In genomic region chr14:23478109-23478698, GRCh38 we compare ENCODE assay signal across 8 cellular contexts. TPM values are rescaled to one million over a fixed set of nuclear protein-coding genes. Genes with fewer than 3 reads are reported as not detected.
DNase-seq lines count a peak whose midpoint lies in the region; ATAC-seq, FAIRE-seq and TF ChIP-seq lines count a peak whose summit lies in the region.

No MANE protein-coding gene starts in this region.

- TF ChIP-seq CTCF in PC-3 (conservative IDR thresholded peaks at IDR 0.05; ENCODE audit: low read depth, low read length) (peak; percentile 83), pancreas (IDR thresholded peaks at IDR 0.05) (peak in 3 of 4 donors; percentile 29 to 56 (median 50)), upper lobe of left lung (IDR thresholded peaks at IDR 0.05) (peak; percentile 51 to 75 (median 66))

- peaks cover 61% of the 10 kb centered on the region for H3K36me3 ChIP-seq in PC-3 (ENCODE audit: low read depth, low read length)
- H3K36me3 ChIP-seq in pancreas, result peaks cover 6 to 40% (median 27%) of the 10 kb centered on the region in 3 donors
- peaks cover 37 to 85% (median 52%) of the 10 kb centered on the region in 4 donors for H3K36me3 ChIP-seq in upper lobe of left lung

- peak; percentile 50 for ATAC-seq in PC-3
- ATAC-seq in pancreas, result peak; percentile 73 to 94 (median 86)
- peak in 1 of 2 donors; percentile 79 for ATAC-seq in upper lobe of left lung (ENCODE audit: low FRiP score in 2 of 2)
- no peak for ATAC-seq in GM18498 (IDR thresholded peaks at IDR 0.05; ENCODE audit: unreplicated experiment)

- no TSS peak for BruUV-seq in PC-3 (replicated peaks; lab: Mats Ljungman, UMichigan)

- H3K4me1 ChIP-seq in PC-3 (ENCODE audit: insufficient read depth, low read length) (no peaks in the 10 kb centered on the region), pancreas (no peaks in the 10 kb centered on the region), upper lobe of left lung (no peaks in the 10 kb centered on the region)

- WGBS in pancreas, 2 donors, result 20 to 26% methylated on average over 4 of the region's 4 CpGs
- 33 to 35% methylated on average over 4 of the region's 4 CpGs for WGBS in upper lobe of left lung, 2 donors

- DNase-seq in COLO668 (lab: John Stamatoyannopoulos, UW; ENCODE audit: unreplicated experiment) (peak; percentile 63), HT-29 (ENCODE audit: low spot score) (peak; percentile 62), PC-3 (peak; percentile 73), activated T-cell treated with anti-CD3 and anti-CD28 coated beads for 48 hours (ENCODE audit: low read depth) (peak; percentile 33), fibroblast of peridontal ligament (ENCODE audit: extremely low read depth) (peak; percentile 81), pancreas (peak in 5 of 6 donors; percentile 34 to 67 (median 48)), upper lobe of left lung (peak in 1 of 2 donors; percentile 46)

- H3K79me2 ChIP-seq in PC-3 (ENCODE audit: low read length), result no peaks in the 10 kb centered on the region

- peak; percentile 92 for FAIRE-seq in pancreas (lab: Jason Lieb, UNC)

- intact Hi-C loops in PC-3 (cut with micrococcal nuclease), result loop anchor here (1.0 kb wide), 1 partner anchor 84 kb away; no protein-coding TSS in a partner anchor
- intact Hi-C loops in pancreas (cut with DNase I), result loop anchor here in 1 of 3 donors (5.0 kb wide), 1 partner anchor 84 kb away; no protein-coding TSS in a partner anchor

- H3K4me2 ChIP-seq in PC-3 (ENCODE audit: low read length), result no peak overlapping the region

- H3F3A ChIP-seq in PC-3 (ENCODE audit: low read length, unreplicated experiment), result peaks cover 4% of the 10 kb centered on the region

- H3K27ac ChIP-seq in PC-3 (ENCODE audit: low read length) (no peak overlapping the region), pancreas (no peak overlapping the region), upper lobe of left lung (no peak overlapping the region)

- POLR2A ChIA-PET in PC-3 (lab: Charles Lee; ENCODE audit: unreplicated experiment), result no interaction called here

- H2AFZ ChIP-seq in PC-3 (ENCODE audit: low read length), result no peak overlapping the region

- CTCF ChIA-PET in PC-3 (lab: Charles Lee), result interaction anchor here (0.5 to 1.3 kb wide), 5 partner anchors 16 to 83 kb away, joined by 3 to 6 read pairs (median 3); no protein-coding TSS in a partner anchor

- H3K9me2 ChIP-seq in PC-3 (replicated peaks; ENCODE audit: low read length), result no peaks in the 10 kb centered on the region

- H3K4me3 ChIP-seq in PC-3 (ENCODE audit: low read length), result no peak overlapping the region
- no peak overlapping the region for H3K4me3 ChIP-seq in pancreas
- no peak overlapping the region for H3K4me3 ChIP-seq in upper lobe of left lung

- H3K27me3 ChIP-seq in PC-3 (ENCODE audit: low read length) (no peaks in the 10 kb centered on the region), pancreas (no peaks in the 10 kb centered on the region), upper lobe of left lung (no peaks in the 10 kb centered on the region)

- H3K9me3 ChIP-seq in PC-3 (ENCODE audit: low read length), result no peaks in the 10 kb centered on the region
- no peaks in the 10 kb centered on the region for H3K9me3 ChIP-seq in pancreas
- no peaks in the 10 kb centered on the region for H3K9me3 ChIP-seq in upper lobe of left lung

- no peak for TF ChIP-seq EP300 in upper lobe of left lung (IDR thresholded peaks at IDR 0.05)

- no peak for TF ChIP-seq POLR2A in upper lobe of left lung (IDR thresholded peaks at IDR 0.05)

- H4K20me1 ChIP-seq in PC-3 (ENCODE audit: low read length), result 0 out of 2 replicates have a peak, but pooled peaks cover 10% of the 10 kb centered on the region

- no peak overlapping the region for H3K9ac ChIP-seq in PC-3 (ENCODE audit: low read length)

RNA-seq across cellular contexts. Expression of gene NGDN, which starts 8.7 kb away (rescaled TPM):
- 14.6 and 28.3 TPM in 2 replicates for total RNA-seq in HT-29 (2014; rRNA removed; shearing (Covaris generic))
- 57.6 and 77.3 TPM in 2 replicates for total RNA-seq in PC-3 (2014; rRNA removed)
- 10 to 100 TPM in 5 of 6 donors, 1 to 10 TPM in 1; 9.8 to 18.8 (median 15.4) TPM for total RNA-seq in pancreas
- polyA plus RNA-seq in pancreas, result 10 to 100 TPM; 18.3 to 33.7 TPM
- total RNA-seq in upper lobe of left lung, result 10 to 100 TPM; 25.4 to 42.6 (median 35.5) TPM

RNA-seq across cellular contexts. Expression of gene MYH7, which starts 42.7 kb away (rescaled TPM):
- not detected in 2 replicates for total RNA-seq in HT-29 (2014; rRNA removed; shearing (Covaris generic))
- total RNA-seq in PC-3 (2014; rRNA removed), result not detected in 2 replicates
- total RNA-seq in pancreas, result 1 to 10 TPM in 1 of 6 donors, under 1 TPM in 5; 0.19 to 6.3 (median 0.40) TPM
- polyA plus RNA-seq in pancreas, result 1 to 10 TPM in 1 of 2 donors, under 1 TPM in 1; 0.34 to 1.1 TPM
- not detected for total RNA-seq in upper lobe of left lung
